In genomic region chr20:51360451-51361230, GRCh38 we compare ENCODE assay signal across 10 cellular contexts.
DNase-seq lines count a peak whose midpoint lies in the region; ATAC-seq and TF ChIP-seq lines count a peak whose summit lies in the region.
"Had no signal": no experiment of that assay in that cellular context is flagged by ENCODE, and none has a peak within 500 bp of the region (broad histone marks: within the 10 kb centered on the region; RNA-seq: fewer than 3 reads in every experiment).

No MANE protein-coding gene starts in this region.

- no peak overlapping the region for H3K27ac Mint-ChIP-seq in stimulated activated naive B cell treated with anti-CD40 and anti-IgM and Interleukin-4, amounts not matched to agents 10 μg/mL and 1 μg/mL and 100 μg/mL, for 72 hours
- no peak overlapping the region for H3K27ac Mint-ChIP-seq in glutamatergic neuron (ENCODE audit: unreplicated experiment)
- H3K27ac Mint-ChIP-seq: activated naive CD4-positive, alpha-beta T cell treated with anti-CD3 and anti-CD28 coated beads for 36 hours had no signal

- peak; percentile 95 for DNase-seq in GM04504 (ENCODE audit: low read depth)
- DNase-seq in fibroblast of pulmonary artery (ENCODE audit: low read depth) = peak; percentile 95
- DNase-seq in skeletal muscle cell (ENCODE audit: low read depth) = peak; percentile 99
- no peak for DNase-seq in mucosa of gallbladder (ENCODE audit: low spot score)
- DNase-seq in NCI-H2171 (lab: John Stamatoyannopoulos, UW) = no peak
- no peak for DNase-seq in stimulated activated naive B cell treated with anti-CD40 and anti-IgM and Interleukin-4, amounts not matched to agents 10 μg/mL and 1 μg/mL and 100 μg/mL, for 72 hours
- DNase-seq in glutamatergic neuron = no peak
- DNase-seq: activated naive CD4-positive, alpha-beta T cell treated with anti-CD3 and anti-CD28 coated beads for 36 hours; NCI-H2029 had no signal

- peak; percentile 97 for ATAC-seq in SK-N-SH treated with all-trans-retinoic acid at 6 μM for 48 hours
- no peak for ATAC-seq in stimulated activated naive B cell treated with anti-CD40 and anti-IgM and Interleukin-4, amounts not matched to agents 10 μg/mL and 1 μg/mL and 100 μg/mL, for 72 hours (replicated peaks)

- H3K4me3 Mint-ChIP-seq in stimulated activated naive B cell treated with anti-CD40 and anti-IgM and Interleukin-4, amounts not matched to agents 10 μg/mL and 1 μg/mL and 100 μg/mL, for 72 hours = no peak overlapping the region
- H3K4me3 Mint-ChIP-seq in glutamatergic neuron (ENCODE audit: unreplicated experiment) = no peak overlapping the region
- H3K4me3 Mint-ChIP-seq: activated naive CD4-positive, alpha-beta T cell treated with anti-CD3 and anti-CD28 coated beads for 36 hours had no signal

- no peak for TF ChIP-seq CTCF in fibroblast of pulmonary artery (IDR thresholded peaks at IDR 0.05; ENCODE audit: low read length, missing control alignments)
- no peak for TF ChIP-seq CTCF in glutamatergic neuron (IDR thresholded peaks at IDR 0.05; ENCODE audit: partially characterized antibody, unreplicated experiment)

- H3K4me1 Mint-ChIP-seq in stimulated activated naive B cell treated with anti-CD40 and anti-IgM and Interleukin-4, amounts not matched to agents 10 μg/mL and 1 μg/mL and 100 μg/mL, for 72 hours = no peaks in the 10 kb centered on the region
- no peaks in the 10 kb centered on the region for H3K4me1 Mint-ChIP-seq in glutamatergic neuron (ENCODE audit: low read depth, unreplicated experiment)

- H3K36me3 Mint-ChIP-seq in stimulated activated naive B cell treated with anti-CD40 and anti-IgM and Interleukin-4, amounts not matched to agents 10 μg/mL and 1 μg/mL and 100 μg/mL, for 72 hours = peaks cover 6 to 11% of the 10 kb centered on the region in 2 donors
- H3K36me3 Mint-ChIP-seq in glutamatergic neuron (ENCODE audit: unreplicated experiment) = peaks cover 5% of the 10 kb centered on the region

- H3K4me3 ChIP-seq in fibroblast of pulmonary artery (replicated peaks; ENCODE audit: low read depth, low read length) = no peak overlapping the region
- H3K4me3 ChIP-seq in skeletal muscle cell (ENCODE audit: low read depth, low read length) = no peak overlapping the region

- peaks cover 31 to 50% of the 10 kb centered on the region in 2 donors for H3K27me3 Mint-ChIP-seq in stimulated activated naive B cell treated with anti-CD40 and anti-IgM and Interleukin-4, amounts not matched to agents 10 μg/mL and 1 μg/mL and 100 μg/mL, for 72 hours
- peaks cover 3% of the 10 kb centered on the region for H3K27me3 Mint-ChIP-seq in glutamatergic neuron (ENCODE audit: unreplicated experiment)

- H3K9me3 Mint-ChIP-seq in stimulated activated naive B cell treated with anti-CD40 and anti-IgM and Interleukin-4, amounts not matched to agents 10 μg/mL and 1 μg/mL and 100 μg/mL, for 72 hours = peaks cover 8 to 13% of the 10 kb centered on the region in 2 donors
- H3K9me3 Mint-ChIP-seq in glutamatergic neuron (ENCODE audit: unreplicated experiment) = peaks cover 1% of the 10 kb centered on the region

TF ChIP-seq in SK-N-SH treated with all-trans-retinoic acid at 6 μM for 48 hours, 23 proteins besides CTCF, POLR2A, EP300 and RAD21:
- TF ChIP-seq RARB (CRISPR knock-in tag; IDR thresholded peaks at IDR 0.05) (no peak), TOX (CRISPR knock-in tag; IDR thresholded peaks at IDR 0.05; ENCODE audit: borderline replicate concordance) (peak; percentile 44; the same call in 1 of the 2 replicates), ZC3H10 (CRISPR knock-in tag; IDR thresholded peaks at IDR 0.05) (0 out of 2 replicates have a peak, but pooled peaks have one; percentile 48), GLIS3 (CRISPR knock-in tag; IDR thresholded peaks at IDR 0.05) (no peak)

Comparison
In these comparisons a context has a peak if more than half of its experiments do, and no peak if none do; other contexts are left out.
1. DNase-seq: peak in GM04504 (single experiment), fibroblast of pulmonary artery (single experiment) and skeletal muscle cell (single experiment); none in mucosa of gallbladder (single experiment), NCI-H2171 (single experiment), stimulated activated naive B cell treated with anti-CD40 and anti-IgM and Interleukin-4, amounts not matched to agents 10 μg/mL and 1 μg/mL and 100 μg/mL, for 72 hours (single experiment) and glutamatergic neuron (single experiment).